ENCODE assay signal across 1 cellular context in the genomic region with DNA sequence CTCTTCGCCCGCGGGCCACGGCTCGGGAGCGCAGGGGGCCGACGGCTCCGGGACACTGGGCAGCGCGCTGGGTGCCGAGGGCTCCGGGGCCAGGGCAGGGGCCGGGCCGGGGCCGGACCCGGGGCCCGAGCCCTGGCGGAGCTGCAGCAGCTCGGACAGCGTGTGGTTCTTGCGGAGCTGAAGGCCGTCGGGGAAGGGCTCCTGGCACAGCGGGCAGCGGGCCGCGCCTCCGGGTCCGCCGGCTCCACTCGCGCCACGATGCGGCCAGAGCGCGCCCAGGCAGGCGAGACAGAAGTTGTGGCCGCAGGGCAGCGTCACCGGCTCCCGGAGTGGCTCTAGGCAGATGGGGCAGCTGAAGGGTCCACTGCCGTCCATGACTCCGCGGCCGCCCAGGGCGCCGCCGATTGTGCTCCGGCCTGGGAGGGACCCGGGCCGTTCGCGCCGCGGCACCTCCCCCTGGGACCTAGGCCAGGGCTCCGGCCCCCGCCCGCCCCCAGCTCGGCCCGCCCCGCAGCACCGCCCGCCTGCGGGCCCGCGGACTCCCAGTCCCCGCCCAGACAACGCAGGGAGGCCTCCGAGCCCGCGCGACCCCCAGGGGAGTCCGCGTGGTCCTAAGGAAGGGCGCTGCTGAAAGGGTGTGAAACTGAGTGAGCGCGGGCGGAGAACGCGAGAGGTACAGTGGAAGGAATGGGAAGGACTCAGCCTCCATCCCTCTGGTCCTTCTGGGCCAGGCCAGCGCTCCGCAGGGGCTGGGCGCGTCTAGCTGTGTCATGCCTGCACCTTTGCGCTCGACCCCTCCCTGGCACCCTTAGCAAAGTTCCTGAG.
TF ChIP-seq lines count a peak whose summit lies in the region.

A gene with protein sequence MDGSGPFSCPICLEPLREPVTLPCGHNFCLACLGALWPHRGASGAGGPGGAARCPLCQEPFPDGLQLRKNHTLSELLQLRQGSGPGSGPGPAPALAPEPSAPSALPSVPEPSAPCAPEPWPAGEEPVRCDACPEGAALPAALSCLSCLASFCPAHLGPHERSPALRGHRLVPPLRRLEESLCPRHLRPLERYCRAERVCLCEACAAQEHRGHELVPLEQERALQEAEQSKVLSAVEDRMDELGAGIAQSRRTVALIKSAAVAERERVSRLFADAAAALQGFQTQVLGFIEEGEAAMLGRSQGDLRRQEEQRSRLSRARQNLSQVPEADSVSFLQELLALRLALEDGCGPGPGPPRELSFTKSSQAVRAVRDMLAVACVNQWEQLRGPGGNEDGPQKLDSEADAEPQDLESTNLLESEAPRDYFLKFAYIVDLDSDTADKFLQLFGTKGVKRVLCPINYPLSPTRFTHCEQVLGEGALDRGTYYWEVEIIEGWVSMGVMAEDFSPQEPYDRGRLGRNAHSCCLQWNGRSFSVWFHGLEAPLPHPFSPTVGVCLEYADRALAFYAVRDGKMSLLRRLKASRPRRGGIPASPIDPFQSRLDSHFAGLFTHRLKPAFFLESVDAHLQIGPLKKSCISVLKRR (minus strand): TSS at position 408 of the 825 bp plus-strand sequence. CDS start 33 bp downstream, at position 375.

TF ChIP-seq in HepG2, 621 proteins besides CTCF, POLR2A, EP300 and RAD21 (continued from another document and continues in another):
- TF ChIP-seq ZNF788 (CRISPR knock-in tag; IDR thresholded peaks at IDR 0.05; ENCODE audit: borderline replicate concordance) (peak; percentile 66; the same call in 1 of the 2 replicates), ZNF468 (CRISPR knock-in tag; IDR thresholded peaks at IDR 0.05) (no peak), STAG1 (CRISPR knock-in tag; IDR thresholded peaks at IDR 0.05) (no peak), MBNL3 (CRISPR knock-in tag; conservative IDR thresholded peaks at IDR 0.05) (no peak), KLF16 (CRISPR knock-in tag; IDR thresholded peaks at IDR 0.05) (peak in 1 of 2 experiments; percentile 75; a peak in 2 of 4 replicates), ZNF749 (CRISPR knock-in tag; IDR thresholded peaks at IDR 0.05; ENCODE audit: borderline replicate concordance) (0 out of 2 replicates have a peak, but pooled peaks have one; percentile 8), ZNF292 (CRISPR knock-in tag; IDR thresholded peaks at IDR 0.05; ENCODE audit: borderline replicate concordance, low read depth) (peak; percentile 79; the same call in 1 of the 2 replicates), ZEB1 (IDR thresholded peaks at IDR 0.05; ENCODE audit: insufficient replicate concordance, low read depth) (peak; percentile 41), RNF2 (conservative IDR thresholded peaks at IDR 0.05; ENCODE audit: low read depth) (no peak), SAFB2 (CRISPR knock-in tag; IDR thresholded peaks at IDR 0.05; ENCODE audit: borderline replicate concordance, low read depth) (no peak), IRF9 (CRISPR knock-in tag; IDR thresholded peaks at IDR 0.05; ENCODE audit: borderline replicate concordance) (peak; percentile 60; the same call in 1 of the 2 replicates), FOXJ3 (CRISPR knock-in tag; IDR thresholded peaks at IDR 0.05; ENCODE audit: borderline replicate concordance) (no peak), PBX2 (CRISPR knock-in tag; IDR thresholded peaks at IDR 0.05) (no peak), NONO (IDR thresholded peaks at IDR 0.05) (no peak), NONO (CRISPR knock-in tag; conservative IDR thresholded peaks at IDR 0.05) (peak; percentile 85), MED13 (CRISPR knock-in tag; IDR thresholded peaks at IDR 0.05) (peak; percentile 65), ZNF251 (CRISPR knock-in tag; IDR thresholded peaks at IDR 0.05) (no peak; the same call in 1 of the 2 replicates), SOX5 (CRISPR knock-in tag; IDR thresholded peaks at IDR 0.05; ENCODE audit: borderline replicate concordance) (0 out of 2 replicates have a peak, but pooled peaks have one; percentile 7), FIP1L1 (IDR thresholded peaks at IDR 0.05; ENCODE audit: borderline replicate concordance, insufficient read depth, low read depth, low read length) (no peak), ZNF558 (CRISPR knock-in tag; IDR thresholded peaks at IDR 0.05; ENCODE audit: borderline replicate concordance) (peak; percentile 72; the same call in 1 of the 2 replicates), GPN1 (CRISPR knock-in tag; IDR thresholded peaks at IDR 0.05; ENCODE audit: borderline replicate concordance) (no peak), ZNF572 (CRISPR knock-in tag; IDR thresholded peaks at IDR 0.05) (no peak), DMTF1 (CRISPR knock-in tag; IDR thresholded peaks at IDR 0.05) (no peak), GTF3A (CRISPR knock-in tag; conservative IDR thresholded peaks at IDR 0.05) (peak; percentile 87; the same call in 1 of the 2 replicates), ATRX (CRISPR knock-in tag; IDR thresholded peaks at IDR 0.05; ENCODE audit: borderline replicate concordance) (no peak), DR1 (CRISPR knock-in tag; IDR thresholded peaks at IDR 0.05) (no peak; the same call in 1 of the 2 replicates), ZNF550 (CRISPR knock-in tag; IDR thresholded peaks at IDR 0.05; ENCODE audit: borderline replicate concordance) (no peak), ZNF615 (CRISPR knock-in tag; IDR thresholded peaks at IDR 0.05; ENCODE audit: borderline replicate concordance) (no peak), NFATC3 (CRISPR knock-in tag; IDR thresholded peaks at IDR 0.05) (no peak)
- TF ChIP-seq, protein P1, sequence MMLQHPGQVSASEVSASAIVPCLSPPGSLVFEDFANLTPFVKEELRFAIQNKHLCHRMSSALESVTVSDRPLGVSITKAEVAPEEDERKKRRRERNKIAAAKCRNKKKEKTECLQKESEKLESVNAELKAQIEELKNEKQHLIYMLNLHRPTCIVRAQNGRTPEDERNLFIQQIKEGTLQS (CRISPR knock-in tag; IDR thresholded peaks at IDR 0.05), result peak; percentile 8; the same call in 1 of the 2 replicates
- TF ChIP-seq, protein P2, sequence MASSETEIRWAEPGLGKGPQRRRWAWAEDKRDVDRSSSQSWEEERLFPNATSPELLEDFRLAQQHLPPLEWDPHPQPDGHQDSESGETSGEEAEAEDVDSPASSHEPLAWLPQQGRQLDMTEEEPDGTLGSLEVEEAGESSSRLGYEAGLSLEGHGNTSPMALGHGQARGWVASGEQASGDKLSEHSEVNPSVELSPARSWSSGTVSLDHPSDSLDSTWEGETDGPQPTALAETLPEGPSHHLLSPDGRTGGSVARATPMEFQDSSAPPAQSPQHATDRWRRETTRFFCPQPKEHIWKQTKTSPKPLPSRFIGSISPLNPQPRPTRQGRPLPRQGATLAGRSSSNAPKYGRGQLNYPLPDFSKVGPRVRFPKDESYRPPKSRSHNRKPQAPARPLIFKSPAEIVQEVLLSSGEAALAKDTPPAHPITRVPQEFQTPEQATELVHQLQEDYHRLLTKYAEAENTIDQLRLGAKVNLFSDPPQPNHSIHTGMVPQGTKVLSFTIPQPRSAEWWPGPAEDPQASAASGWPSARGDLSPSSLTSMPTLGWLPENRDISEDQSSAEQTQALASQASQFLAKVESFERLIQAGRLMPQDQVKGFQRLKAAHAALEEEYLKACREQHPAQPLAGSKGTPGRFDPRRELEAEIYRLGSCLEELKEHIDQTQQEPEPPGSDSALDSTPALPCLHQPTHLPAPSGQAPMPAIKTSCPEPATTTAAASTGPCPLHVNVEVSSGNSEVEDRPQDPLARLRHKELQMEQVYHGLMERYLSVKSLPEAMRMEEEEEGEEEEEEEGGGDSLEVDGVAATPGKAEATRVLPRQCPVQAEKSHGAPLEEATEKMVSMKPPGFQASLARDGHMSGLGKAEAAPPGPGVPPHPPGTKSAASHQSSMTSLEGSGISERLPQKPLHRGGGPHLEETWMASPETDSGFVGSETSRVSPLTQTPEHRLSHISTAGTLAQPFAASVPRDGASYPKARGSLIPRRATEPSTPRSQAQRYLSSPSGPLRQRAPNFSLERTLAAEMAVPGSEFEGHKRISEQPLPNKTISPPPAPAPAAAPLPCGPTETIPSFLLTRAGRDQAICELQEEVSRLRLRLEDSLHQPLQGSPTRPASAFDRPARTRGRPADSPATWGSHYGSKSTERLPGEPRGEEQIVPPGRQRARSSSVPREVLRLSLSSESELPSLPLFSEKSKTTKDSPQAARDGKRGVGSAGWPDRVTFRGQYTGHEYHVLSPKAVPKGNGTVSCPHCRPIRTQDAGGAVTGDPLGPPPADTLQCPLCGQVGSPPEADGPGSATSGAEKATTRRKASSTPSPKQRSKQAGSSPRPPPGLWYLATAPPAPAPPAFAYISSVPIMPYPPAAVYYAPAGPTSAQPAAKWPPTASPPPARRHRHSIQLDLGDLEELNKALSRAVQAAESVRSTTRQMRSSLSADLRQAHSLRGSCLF (CRISPR knock-in tag; IDR thresholded peaks at IDR 0.05; ENCODE audit: borderline replicate concordance), result 0 out of 2 replicates have a peak, but pooled peaks have one; percentile 49
- TF ChIP-seq, protein P3, sequence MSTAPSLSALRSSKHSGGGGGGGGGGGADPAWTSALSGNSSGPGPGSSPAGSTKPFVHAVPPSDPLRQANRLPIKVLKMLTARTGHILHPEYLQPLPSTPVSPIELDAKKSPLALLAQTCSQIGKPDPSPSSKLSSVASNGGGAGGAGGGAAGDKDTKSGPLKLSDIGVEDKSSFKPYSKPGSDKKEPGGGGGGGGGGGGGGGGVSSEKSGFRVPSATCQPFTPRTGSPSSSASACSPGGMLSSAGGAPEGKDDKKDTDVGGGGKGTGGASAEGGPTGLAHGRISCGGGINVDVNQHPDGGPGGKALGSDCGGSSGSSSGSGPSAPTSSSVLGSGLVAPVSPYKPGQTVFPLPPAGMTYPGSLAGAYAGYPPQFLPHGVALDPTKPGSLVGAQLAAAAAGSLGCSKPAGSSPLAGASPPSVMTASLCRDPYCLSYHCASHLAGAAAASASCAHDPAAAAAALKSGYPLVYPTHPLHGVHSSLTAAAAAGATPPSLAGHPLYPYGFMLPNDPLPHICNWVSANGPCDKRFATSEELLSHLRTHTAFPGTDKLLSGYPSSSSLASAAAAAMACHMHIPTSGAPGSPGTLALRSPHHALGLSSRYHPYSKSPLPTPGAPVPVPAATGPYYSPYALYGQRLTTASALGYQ (CRISPR knock-in tag; IDR thresholded peaks at IDR 0.05), result no peak; the same call in 1 of the 2 replicates
- TF ChIP-seq, protein P4, sequence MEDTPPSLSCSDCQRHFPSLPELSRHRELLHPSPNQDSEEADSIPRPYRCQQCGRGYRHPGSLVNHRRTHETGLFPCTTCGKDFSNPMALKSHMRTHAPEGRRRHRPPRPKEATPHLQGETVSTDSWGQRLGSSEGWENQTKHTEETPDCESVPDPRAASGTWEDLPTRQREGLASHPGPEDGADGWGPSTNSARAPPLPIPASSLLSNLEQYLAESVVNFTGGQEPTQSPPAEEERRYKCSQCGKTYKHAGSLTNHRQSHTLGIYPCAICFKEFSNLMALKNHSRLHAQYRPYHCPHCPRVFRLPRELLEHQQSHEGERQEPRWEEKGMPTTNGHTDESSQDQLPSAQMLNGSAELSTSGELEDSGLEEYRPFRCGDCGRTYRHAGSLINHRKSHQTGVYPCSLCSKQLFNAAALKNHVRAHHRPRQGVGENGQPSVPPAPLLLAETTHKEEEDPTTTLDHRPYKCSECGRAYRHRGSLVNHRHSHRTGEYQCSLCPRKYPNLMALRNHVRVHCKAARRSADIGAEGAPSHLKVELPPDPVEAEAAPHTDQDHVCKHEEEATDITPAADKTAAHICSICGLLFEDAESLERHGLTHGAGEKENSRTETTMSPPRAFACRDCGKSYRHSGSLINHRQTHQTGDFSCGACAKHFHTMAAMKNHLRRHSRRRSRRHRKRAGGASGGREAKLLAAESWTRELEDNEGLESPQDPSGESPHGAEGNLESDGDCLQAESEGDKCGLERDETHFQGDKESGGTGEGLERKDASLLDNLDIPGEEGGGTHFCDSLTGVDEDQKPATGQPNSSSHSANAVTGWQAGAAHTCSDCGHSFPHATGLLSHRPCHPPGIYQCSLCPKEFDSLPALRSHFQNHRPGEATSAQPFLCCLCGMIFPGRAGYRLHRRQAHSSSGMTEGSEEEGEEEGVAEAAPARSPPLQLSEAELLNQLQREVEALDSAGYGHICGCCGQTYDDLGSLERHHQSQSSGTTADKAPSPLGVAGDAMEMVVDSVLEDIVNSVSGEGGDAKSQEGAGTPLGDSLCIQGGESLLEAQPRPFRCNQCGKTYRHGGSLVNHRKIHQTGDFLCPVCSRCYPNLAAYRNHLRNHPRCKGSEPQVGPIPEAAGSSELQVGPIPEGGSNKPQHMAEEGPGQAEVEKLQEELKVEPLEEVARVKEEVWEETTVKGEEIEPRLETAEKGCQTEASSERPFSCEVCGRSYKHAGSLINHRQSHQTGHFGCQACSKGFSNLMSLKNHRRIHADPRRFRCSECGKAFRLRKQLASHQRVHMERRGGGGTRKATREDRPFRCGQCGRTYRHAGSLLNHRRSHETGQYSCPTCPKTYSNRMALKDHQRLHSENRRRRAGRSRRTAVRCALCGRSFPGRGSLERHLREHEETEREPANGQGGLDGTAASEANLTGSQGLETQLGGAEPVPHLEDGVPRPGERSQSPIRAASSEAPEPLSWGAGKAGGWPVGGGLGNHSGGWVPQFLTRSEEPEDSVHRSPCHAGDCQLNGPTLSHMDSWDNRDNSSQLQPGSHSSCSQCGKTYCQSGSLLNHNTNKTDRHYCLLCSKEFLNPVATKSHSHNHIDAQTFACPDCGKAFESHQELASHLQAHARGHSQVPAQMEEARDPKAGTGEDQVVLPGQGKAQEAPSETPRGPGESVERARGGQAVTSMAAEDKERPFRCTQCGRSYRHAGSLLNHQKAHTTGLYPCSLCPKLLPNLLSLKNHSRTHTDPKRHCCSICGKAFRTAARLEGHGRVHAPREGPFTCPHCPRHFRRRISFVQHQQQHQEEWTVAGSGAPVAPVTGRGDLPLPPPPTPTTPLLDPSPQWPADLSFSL (CRISPR knock-in tag; IDR thresholded peaks at IDR 0.05), result no peak
